ENCODE assay signal across 1 cellular context in the genomic region with DNA sequence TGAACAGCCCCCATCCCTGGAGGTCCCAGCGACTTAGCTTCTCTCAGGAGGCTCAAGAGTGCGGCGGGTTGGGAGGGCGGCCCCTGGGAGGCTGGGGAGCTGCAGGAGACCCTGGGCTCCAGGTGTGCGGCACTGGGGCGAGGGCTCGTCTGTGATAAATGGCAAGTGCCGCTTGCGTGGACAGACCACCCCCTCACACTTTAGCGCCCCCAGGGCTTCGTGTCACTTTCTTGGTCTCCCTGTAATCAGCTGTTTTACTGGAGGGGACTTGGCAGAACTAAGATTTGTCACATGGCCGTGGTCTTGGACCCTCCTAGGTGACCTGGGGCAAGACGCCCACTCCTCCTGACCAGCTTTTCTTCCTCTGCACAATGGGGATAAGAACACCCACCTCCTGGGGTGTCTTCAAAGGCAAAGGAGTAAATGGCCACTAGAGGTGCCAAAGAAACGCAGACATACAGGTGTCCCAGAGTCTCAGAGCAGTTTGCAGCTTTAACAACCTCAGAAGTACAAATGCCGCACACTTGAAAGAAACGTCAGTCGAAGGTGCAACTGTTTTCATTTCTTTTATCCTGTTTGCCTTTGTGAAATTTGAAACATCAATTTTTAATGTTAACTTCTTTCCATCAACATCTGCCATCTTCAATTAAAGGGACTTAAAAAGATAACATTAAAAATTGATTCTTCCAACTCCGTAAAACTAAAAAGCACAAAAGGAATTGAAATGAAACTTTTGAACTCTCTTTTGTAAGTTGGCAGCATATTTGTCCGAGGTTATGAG.
A peak's percentile ranks its signal among the peaks of the same experiment; 100 is the strongest.
TF ChIP-seq lines count a peak whose summit lies in the region.

No MANE protein-coding gene starts in this region.

TF ChIP-seq in K562, 482 proteins besides CTCF, POLR2A, EP300 and RAD21 (continues in another document):
- TF ChIP-seq CREBBP (IDR thresholded peaks at IDR 0.05; ENCODE audit: low read depth, low read length) (no peak), ZC3H11A (IDR thresholded peaks at IDR 0.05; ENCODE audit: low read depth, low read length) (no peak), LARP7 (IDR thresholded peaks at IDR 0.05) (no peak), ARID2 (IDR thresholded peaks at IDR 0.05) (no peak), MEIS2 (IDR thresholded peaks at IDR 0.05; ENCODE audit: partially characterized antibody) (peak; percentile 14), SMC3 (conservative IDR thresholded peaks at IDR 0.05; ENCODE audit: insufficient read depth, low read depth, low read length) (0 out of 2 replicates have a peak, but pooled peaks have one; percentile 15), ZBTB34 (CRISPR knock-in tag; IDR thresholded peaks at IDR 0.05) (no peak), CHD1 (IDR thresholded peaks at IDR 0.05; ENCODE audit: low read length) (peak; percentile 18), NFATC3 (IDR thresholded peaks at IDR 0.05) (no peak), E2F6 (IDR thresholded peaks at IDR 0.05; ENCODE audit: borderline replicate concordance in 1 of 2, extremely low read depth in 1 of 2, insufficient read depth in 1 of 2, insufficient read length in 1 of 2, low read depth in 1 of 2, low read length in 1 of 2, poor library complexity in 1 of 2, severe bottlenecking in 1 of 2) (no peak), E2F4 (CRISPR knock-in tag; IDR thresholded peaks at IDR 0.05; ENCODE audit: low read depth) (no peak), CREB1 (IDR thresholded peaks at IDR 0.05) (no peak), CREB1 (CRISPR knock-in tag; IDR thresholded peaks at IDR 0.05) (0 out of 2 replicates have a peak, but pooled peaks have one; percentile 26), TCF15 (CRISPR knock-in tag; IDR thresholded peaks at IDR 0.05) (no peak), ZEB2 (IDR thresholded peaks at IDR 0.05) (no peak), NR2C2 (CRISPR knock-in tag; IDR thresholded peaks at IDR 0.05) (no peak), NR2C2 (tag; IDR thresholded peaks at IDR 0.05) (peak; percentile 42; the same call in 1 of the 2 replicates), ELF1 (tag; IDR thresholded peaks at IDR 0.05) (no peak), TRIM24 (IDR thresholded peaks at IDR 0.05) (no peak), ZBTB40 (IDR thresholded peaks at IDR 0.05) (no peak), ZBTB40 (CRISPR knock-in tag; IDR thresholded peaks at IDR 0.05) (no peak), SMARCC2 (IDR thresholded peaks at IDR 0.05; ENCODE audit: low read depth) (no peak), PURB (CRISPR knock-in tag; IDR thresholded peaks at IDR 0.05; ENCODE audit: low read depth) (no peak), RNF219 (CRISPR knock-in tag; IDR thresholded peaks at IDR 0.05) (no peak), PML (IDR thresholded peaks at IDR 0.05; ENCODE audit: low read length) (no peak), ZBED1 (IDR thresholded peaks at IDR 0.05) (no peak), EHMT2 (IDR thresholded peaks at IDR 0.05) (no peak), BCOR (IDR thresholded peaks at IDR 0.05) (no peak), BHLHE40 (IDR thresholded peaks at IDR 0.05; ENCODE audit: low read length) (0 out of 2 replicates have a peak, but pooled peaks have one; percentile 15), CEBPB (tag; IDR thresholded peaks at IDR 0.05) (no peak), GATAD2B (IDR thresholded peaks at IDR 0.05; ENCODE audit: borderline replicate concordance) (no peak), FOXJ2 (tag; IDR thresholded peaks at IDR 0.05) (no peak), PHB2 (IDR thresholded peaks at IDR 0.05; ENCODE audit: low read depth) (no peak), ZKSCAN8 (CRISPR knock-in tag; IDR thresholded peaks at IDR 0.05) (no peak), RBM22 (IDR thresholded peaks at IDR 0.05; ENCODE audit: low read depth, low read length, poor library complexity, severe bottlenecking) (no peak)
- TF ChIP-seq, protein P1, sequence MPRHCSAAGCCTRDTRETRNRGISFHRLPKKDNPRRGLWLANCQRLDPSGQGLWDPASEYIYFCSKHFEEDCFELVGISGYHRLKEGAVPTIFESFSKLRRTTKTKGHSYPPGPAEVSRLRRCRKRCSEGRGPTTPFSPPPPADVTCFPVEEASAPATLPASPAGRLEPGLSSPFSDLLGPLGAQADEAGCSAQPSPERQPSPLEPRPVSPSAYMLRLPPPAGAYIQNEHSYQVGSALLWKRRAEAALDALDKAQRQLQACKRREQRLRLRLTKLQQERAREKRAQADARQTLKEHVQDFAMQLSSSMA (CRISPR knock-in tag; IDR thresholded peaks at IDR 0.05) = no peak
- TF ChIP-seq, protein P2, sequence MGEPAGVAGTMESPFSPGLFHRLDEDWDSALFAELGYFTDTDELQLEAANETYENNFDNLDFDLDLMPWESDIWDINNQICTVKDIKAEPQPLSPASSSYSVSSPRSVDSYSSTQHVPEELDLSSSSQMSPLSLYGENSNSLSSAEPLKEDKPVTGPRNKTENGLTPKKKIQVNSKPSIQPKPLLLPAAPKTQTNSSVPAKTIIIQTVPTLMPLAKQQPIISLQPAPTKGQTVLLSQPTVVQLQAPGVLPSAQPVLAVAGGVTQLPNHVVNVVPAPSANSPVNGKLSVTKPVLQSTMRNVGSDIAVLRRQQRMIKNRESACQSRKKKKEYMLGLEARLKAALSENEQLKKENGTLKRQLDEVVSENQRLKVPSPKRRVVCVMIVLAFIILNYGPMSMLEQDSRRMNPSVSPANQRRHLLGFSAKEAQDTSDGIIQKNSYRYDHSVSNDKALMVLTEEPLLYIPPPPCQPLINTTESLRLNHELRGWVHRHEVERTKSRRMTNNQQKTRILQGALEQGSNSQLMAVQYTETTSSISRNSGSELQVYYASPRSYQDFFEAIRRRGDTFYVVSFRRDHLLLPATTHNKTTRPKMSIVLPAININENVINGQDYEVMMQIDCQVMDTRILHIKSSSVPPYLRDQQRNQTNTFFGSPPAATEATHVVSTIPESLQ (CRISPR knock-in tag; IDR thresholded peaks at IDR 0.05) = no peak
- TF ChIP-seq, protein P3, sequence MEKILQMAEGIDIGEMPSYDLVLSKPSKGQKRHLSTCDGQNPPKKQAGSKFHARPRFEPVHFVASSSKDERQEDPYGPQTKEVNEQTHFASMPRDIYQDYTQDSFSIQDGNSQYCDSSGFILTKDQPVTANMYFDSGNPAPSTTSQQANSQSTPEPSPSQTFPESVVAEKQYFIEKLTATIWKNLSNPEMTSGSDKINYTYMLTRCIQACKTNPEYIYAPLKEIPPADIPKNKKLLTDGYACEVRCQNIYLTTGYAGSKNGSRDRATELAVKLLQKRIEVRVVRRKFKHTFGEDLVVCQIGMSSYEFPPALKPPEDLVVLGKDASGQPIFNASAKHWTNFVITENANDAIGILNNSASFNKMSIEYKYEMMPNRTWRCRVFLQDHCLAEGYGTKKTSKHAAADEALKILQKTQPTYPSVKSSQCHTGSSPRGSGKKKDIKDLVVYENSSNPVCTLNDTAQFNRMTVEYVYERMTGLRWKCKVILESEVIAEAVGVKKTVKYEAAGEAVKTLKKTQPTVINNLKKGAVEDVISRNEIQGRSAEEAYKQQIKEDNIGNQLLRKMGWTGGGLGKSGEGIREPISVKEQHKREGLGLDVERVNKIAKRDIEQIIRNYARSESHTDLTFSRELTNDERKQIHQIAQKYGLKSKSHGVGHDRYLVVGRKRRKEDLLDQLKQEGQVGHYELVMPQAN (IDR thresholded peaks at IDR 0.05; ENCODE audit: borderline replicate concordance) = 0 out of 2 replicates have a peak, but pooled peaks have one; percentile 45
